In the genomic region with DNA sequence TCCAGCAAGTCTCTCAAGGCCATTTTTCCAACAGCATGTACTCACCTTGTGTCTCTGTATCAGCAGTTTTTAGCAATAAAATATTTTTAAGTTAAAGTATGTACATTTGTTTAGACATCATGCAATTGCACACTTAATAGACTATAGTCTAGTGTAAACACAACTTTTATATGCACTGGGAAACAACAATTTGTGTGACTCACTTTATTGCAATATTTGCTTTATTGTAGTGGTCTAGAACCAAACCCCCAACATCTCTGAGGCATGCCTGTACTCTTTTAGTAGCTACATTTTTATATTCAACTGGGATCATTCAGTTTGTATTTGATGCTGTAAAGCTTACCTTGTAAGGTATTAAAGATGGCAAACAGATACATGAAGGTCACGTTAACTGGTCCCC, we compare ENCODE assay signal across 23 cellular contexts.
"Had no signal": no experiment of that assay in that cellular context is flagged by ENCODE, and none has a peak within 500 bp of the region (broad histone marks: within the 10 kb centered on the region; RNA-seq: fewer than 3 reads in every experiment).

No MANE protein-coding gene starts in this region.

- H3K4me2 ChIP-seq: smooth muscle cell had no signal

- DNase-seq: hypothalamus; islet precursor cell; left ventricle myocardium inferior; naive B cell; natural killer cell; nephron progenitor cell; ovary; right lobe of liver; stimulated activated CD4-positive, alpha-beta T cell treated with anti-CD3 and anti-CD28 coated beads, Interleukin-1b, Interleukin-23, amount 100 ng/mL, for 48 hours; stimulated activated CD4-positive, alpha-beta T cell treated with anti-CD3 and anti-CD28 coated beads, Interleukin-2, amount 100 ng/mL, for 48 hours; stimulated activated CD4-positive, alpha-beta T cell treated with anti-CD3 and anti-CD28 coated beads, Interleukin-4, amount 100 ng/mL, for 4 hours; stimulated activated CD8-positive, alpha-beta memory T cell treated with anti-CD3 and anti-CD28 coated beads, Interleukin-4, amount 100 ng/mL, for 48 hours; stimulated activated naive CD4-positive, alpha-beta T cell treated with Interleukin-2 at 50 U/mL for 16 hours; stimulated activated naive CD8-positive, alpha-beta T cell treated with anti-CD3 and anti-CD28 coated beads, Interleukin-15, amount 100 ng/mL, for 72 hours; substantia nigra; uterus had no signal

- H3K27ac ChIP-seq: left ventricle myocardium inferior, neural progenitor cell, neutrophil, ovary, right atrium auricular region, right lobe of liver, tibial nerve, uterus had no signal

- H3K4me1 ChIP-seq: left ventricle myocardium inferior, right atrium auricular region, right lobe of liver, tibial nerve, uterus had no signal

- H3K9ac ChIP-seq: neural progenitor cell had no signal

- H3K27me3 ChIP-seq: neural progenitor cell, neutrophil, ovary, right atrium auricular region, right lobe of liver, tibial nerve, uterus had no signal

- H3K4me3 ChIP-seq: left ventricle myocardium inferior, lung, neural progenitor cell, ovary, right atrium auricular region, right lobe of liver, smooth muscle cell, tibial nerve, uterus had no signal

- H3K9me3 ChIP-seq: left ventricle myocardium inferior, neutrophil, ovary, right atrium auricular region, right lobe of liver, tibial nerve, uterus had no signal

- H3K36me3 ChIP-seq: left ventricle myocardium inferior, neural progenitor cell, neutrophil, ovary, right atrium auricular region, right lobe of liver, tibial nerve, uterus had no signal

- ATAC-seq: natural killer cell; stimulated activated memory B cell treated with anti-CD40 and anti-IgM and Interleukin-4, amounts not matched to agents 10 μg/mL and 1 μg/mL and 100 μg/mL, for 72 hours; stimulated activated naive CD8-positive, alpha-beta T cell treated with anti-CD3 and anti-CD28 coated beads, Interleukin-15, amount 100 ng/mL, for 72 hours had no signal
